Comparison of ENCODE assay signal across 15 cellular contexts in the genomic region with DNA sequence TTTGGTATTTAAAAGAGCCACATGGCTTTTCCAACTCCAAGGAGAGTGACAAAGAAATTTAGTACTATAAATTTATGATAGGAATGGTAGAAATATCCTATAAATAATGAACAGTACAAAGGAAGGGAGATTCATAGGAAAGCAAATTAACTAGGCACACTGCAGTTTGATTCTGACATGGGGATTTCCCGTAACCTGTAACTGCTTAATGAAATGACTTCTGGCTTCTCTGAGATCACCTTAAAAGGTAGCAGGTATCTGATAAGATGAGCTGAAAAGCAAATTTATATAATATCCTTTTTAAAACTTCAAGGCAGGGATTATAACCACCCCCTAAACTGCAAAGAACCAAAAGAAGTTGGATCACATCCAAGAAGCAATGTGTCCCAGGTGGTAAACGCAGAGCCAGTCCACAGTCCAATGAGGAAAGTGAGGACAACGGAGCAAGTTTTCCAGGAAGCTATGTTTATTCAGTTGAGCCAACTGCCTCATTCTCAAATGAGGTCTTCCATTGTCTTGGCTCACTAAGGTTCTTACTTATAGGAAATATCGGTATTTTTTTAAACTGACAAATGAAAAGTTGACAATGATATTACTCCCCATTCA. TPM values are rescaled to one million over a fixed set of nuclear protein-coding genes. Genes with fewer than 3 reads are reported as not detected.
A peak's percentile ranks its signal among the peaks of the same experiment; 100 is the strongest.
DNase-seq lines count a peak whose midpoint lies in the region; ATAC-seq and TF ChIP-seq lines count a peak whose summit lies in the region.
"Had no signal": no experiment of that assay in that cellular context is flagged by ENCODE, and none has a peak within 500 bp of the region (broad histone marks: within the 10 kb centered on the region; RNA-seq: fewer than 3 reads in every experiment).

No MANE protein-coding gene starts in this region.

- peaks cover 47% of the 10 kb centered on the region for H3K4me1 Mint-ChIP-seq in CD8-positive, alpha-beta T cell (ENCODE audit: low read depth)
- peaks cover 34% of the 10 kb centered on the region for H3K4me1 Mint-ChIP-seq in activated T-helper 1 cell treated with anti-CD3 and anti-CD28 coated beads, Interleukin-12 subunit alpha, Interleukin-12 subunit beta, Interleukin-2, Interleukin-4 antibody, amounts not matched to agents 30 ng/mL and 10 ng/mL and 1 ng/mL, durations not matched to agents 14 hours and 24 hours and 36 hours (ENCODE audit: low read depth)
- peaks cover 39% of the 10 kb centered on the region for H3K4me1 Mint-ChIP-seq in activated CD4-positive, alpha-beta T cell treated with anti-CD3 and anti-CD28 coated beads, Interleukin-2, amount 10 ng/mL, durations not matched to agents 7 days and 5 days

- no peaks in the 10 kb centered on the region for H3K9me3 ChIP-seq in CD8-positive, alpha-beta T cell (ENCODE audit: low read length)
- no peaks in the 10 kb centered on the region for H3K9me3 ChIP-seq in mucosa of rectum (ENCODE audit: control insufficient read depth in 2 of 2, low read length in 2 of 2)
- H3K9me3 ChIP-seq in testis, result no peaks in the 10 kb centered on the region
- H3K9me3 ChIP-seq: BLaER1 treated with 17β-estradiol and CSF1 and Interleukin-3, amounts not matched to agents 10 nM and 100 nM; Peyer's patch; uterus had no signal

- H3K27ac ChIP-seq in CD8-positive, alpha-beta T cell (ENCODE audit: low read depth, low read length), result no peak overlapping the region
- peak overlapping the region; percentile 8 to 20 for H3K27ac ChIP-seq in mucosa of rectum (ENCODE audit: low read depth in 2 of 2, low read length in 2 of 2)
- H3K27ac ChIP-seq in testis, result no peak overlapping the region
- H3K27ac ChIP-seq: BLaER1 treated with 17β-estradiol and CSF1 and Interleukin-3, amounts not matched to agents 10 nM and 100 nM; uterus had no signal

- WGBS in testis, 2 donors, result 83 to 91% methylated on average over 4 of the region's 4 CpGs

- no peak for TF ChIP-seq CTCF in CD8-positive, alpha-beta T cell (IDR thresholded peaks at IDR 0.05)
- TF ChIP-seq CTCF in testis (IDR thresholded peaks at IDR 0.05), result no peak

- peaks cover 2% of the 10 kb centered on the region for H3K9me3 Mint-ChIP-seq in CD8-positive, alpha-beta T cell
- no peaks in the 10 kb centered on the region for H3K9me3 Mint-ChIP-seq in activated T-helper 1 cell treated with anti-CD3 and anti-CD28 coated beads, Interleukin-12 subunit alpha, Interleukin-12 subunit beta, Interleukin-2, Interleukin-4 antibody, amounts not matched to agents 30 ng/mL and 10 ng/mL and 1 ng/mL, durations not matched to agents 14 hours and 24 hours and 36 hours
- H3K9me3 Mint-ChIP-seq in activated CD4-positive, alpha-beta T cell treated with anti-CD3 and anti-CD28 coated beads, Interleukin-2, amount 10 ng/mL, durations not matched to agents 7 days and 5 days, result peaks cover 5% of the 10 kb centered on the region

- no peaks in the 10 kb centered on the region for H3K27me3 ChIP-seq in CD8-positive, alpha-beta T cell (ENCODE audit: insufficient read depth, low read length)
- H3K27me3 ChIP-seq in mucosa of rectum (ENCODE audit: control insufficient read depth in 2 of 2, insufficient read depth in 2 of 2, low read length in 2 of 2) (no peaks in the 10 kb centered on the region), testis (no peaks in the 10 kb centered on the region)
- H3K27me3 ChIP-seq: BLaER1 treated with 17β-estradiol and CSF1 and Interleukin-3, amounts not matched to agents 10 nM and 100 nM; Peyer's patch; uterus had no signal

- no peak overlapping the region for H3K9ac ChIP-seq in mucosa of rectum (ENCODE audit: low read depth in 1 of 2, low read length in 2 of 2)
- H3K9ac ChIP-seq: BLaER1 treated with 17β-estradiol and CSF1 and Interleukin-3, amounts not matched to agents 10 nM and 100 nM had no signal

- peaks cover 35% of the 10 kb centered on the region for H3K36me3 Mint-ChIP-seq in CD8-positive, alpha-beta T cell
- H3K36me3 Mint-ChIP-seq in activated T-helper 1 cell treated with anti-CD3 and anti-CD28 coated beads, Interleukin-12 subunit alpha, Interleukin-12 subunit beta, Interleukin-2, Interleukin-4 antibody, amounts not matched to agents 30 ng/mL and 10 ng/mL and 1 ng/mL, durations not matched to agents 14 hours and 24 hours and 36 hours (ENCODE audit: low read depth), result peaks cover 19% of the 10 kb centered on the region
- peaks cover 44% of the 10 kb centered on the region for H3K36me3 Mint-ChIP-seq in activated CD4-positive, alpha-beta T cell treated with anti-CD3 and anti-CD28 coated beads, Interleukin-2, amount 10 ng/mL, durations not matched to agents 7 days and 5 days (ENCODE audit: low read depth)

- H3K27ac Mint-ChIP-seq in CD8-positive, alpha-beta T cell, result peak overlapping the region; percentile 88
- peak overlapping the region; percentile 71 for H3K27ac Mint-ChIP-seq in activated T-helper 1 cell treated with anti-CD3 and anti-CD28 coated beads, Interleukin-12 subunit alpha, Interleukin-12 subunit beta, Interleukin-2, Interleukin-4 antibody, amounts not matched to agents 30 ng/mL and 10 ng/mL and 1 ng/mL, durations not matched to agents 14 hours and 24 hours and 36 hours
- H3K27ac Mint-ChIP-seq in activated CD4-positive, alpha-beta T cell treated with anti-CD3 and anti-CD28 coated beads, Interleukin-2, amount 10 ng/mL, durations not matched to agents 7 days and 5 days, result no peak overlapping the region

- CTCF ChIA-PET in CD8-positive, alpha-beta T cell (lab: Charles Lee), result interaction anchor here (1.0 to 3.8 kb wide), 9 partner anchors 8 to 134 kb away, joined by 3 to 21 read pairs (median 4); no protein-coding TSS in a partner anchor
- CTCF ChIA-PET in activated CD4-positive, alpha-beta T cell treated with anti-CD3 and anti-CD28 coated beads, Interleukin-2, amount 10 ng/mL, durations not matched to agents 7 days and 5 days (lab: Charles Lee), result interaction anchor here (0.9 to 2.4 kb wide), 6 partner anchors 8 to 92 kb away, joined by 3 to 14 read pairs (median 4); no protein-coding TSS in a partner anchor

- H3K4me3 Mint-ChIP-seq in CD8-positive, alpha-beta T cell, result no peak overlapping the region
- H3K4me3 Mint-ChIP-seq in activated T-helper 1 cell treated with anti-CD3 and anti-CD28 coated beads, Interleukin-12 subunit alpha, Interleukin-12 subunit beta, Interleukin-2, Interleukin-4 antibody, amounts not matched to agents 30 ng/mL and 10 ng/mL and 1 ng/mL, durations not matched to agents 14 hours and 24 hours and 36 hours, result no peak overlapping the region
- no peak overlapping the region for H3K4me3 Mint-ChIP-seq in activated CD4-positive, alpha-beta T cell treated with anti-CD3 and anti-CD28 coated beads, Interleukin-2, amount 10 ng/mL, durations not matched to agents 7 days and 5 days

- TF ChIP-seq POLR2A in GM18505 (IDR thresholded peaks at IDR 0.05; ENCODE audit: borderline replicate concordance, extremely low read depth, insufficient read depth, insufficient read length), result no peak
- no peak for TF ChIP-seq POLR2A in testis (IDR thresholded peaks at IDR 0.05)

- ATAC-seq in CD8-positive, alpha-beta T cell, result peak; percentile 62
- peak; percentile 13 for ATAC-seq in GM18505 (IDR thresholded peaks at IDR 0.05; ENCODE audit: unreplicated experiment)

- no peak for DNase-seq in CD8-positive, alpha-beta T cell
- no peak for DNase-seq in activated T-helper 1 cell treated with anti-CD3 and anti-CD28 coated beads, Interleukin-12 subunit alpha, Interleukin-12 subunit beta, Interleukin-2, Interleukin-4 antibody, amounts not matched to agents 30 ng/mL and 10 ng/mL and 1 ng/mL, durations not matched to agents 14 hours and 24 hours and 36 hours (ENCODE audit: low spot score)
- DNase-seq in NCI-H1092 treated with DMSO at 0.1 percent for 48 hours (lab: John Stamatoyannopoulos, UW), result no peak
- DNase-seq in activated CD4-positive, alpha-beta T cell treated with anti-CD3 and anti-CD28 coated beads, Interleukin-2, amount 10 ng/mL, durations not matched to agents 7 days and 5 days, result no peak
- no peak for DNase-seq in testis
- DNase-seq: glutamatergic neuron; IMR-90; NCI-H1105 treated with DMSO at 0.1 percent for 48 hours; NCI-H446 treated with DMSO at 0.1 percent for 48 hours; stimulated activated CD4-positive, alpha-beta T cell treated with anti-CD3 and anti-CD28 coated beads, Interleukin-1b, Interleukin-23, amount 100 ng/mL, for 48 hours; uterus had no signal

- POLR2A ChIA-PET in CD8-positive, alpha-beta T cell (lab: Charles Lee), result interaction anchor here (0.7 to 1.7 kb wide), 6 partner anchors 11 to 92 kb away, joined by 3 to 7 read pairs (median 4); no protein-coding TSS in a partner anchor
- POLR2A ChIA-PET in activated CD4-positive, alpha-beta T cell treated with anti-CD3 and anti-CD28 coated beads, Interleukin-2, amount 10 ng/mL, durations not matched to agents 7 days and 5 days (lab: Charles Lee), result no interaction called here

- peaks cover 8% of the 10 kb centered on the region for H3K36me3 ChIP-seq in CD8-positive, alpha-beta T cell (ENCODE audit: insufficient read depth, low read length)
- H3K36me3 ChIP-seq in mucosa of rectum (ENCODE audit: control insufficient read depth in 2 of 2, insufficient read depth in 2 of 2, low read length in 2 of 2) (peaks cover 0 to 3% of the 10 kb centered on the region in 2 donors), testis (ENCODE audit: low read depth, missing control alignments) (no peaks in the 10 kb centered on the region)
- H3K36me3 ChIP-seq: Peyer's patch, uterus had no signal

- no peaks in the 10 kb centered on the region for H3K27me3 Mint-ChIP-seq in CD8-positive, alpha-beta T cell (ENCODE audit: low read depth)
- H3K27me3 Mint-ChIP-seq in activated T-helper 1 cell treated with anti-CD3 and anti-CD28 coated beads, Interleukin-12 subunit alpha, Interleukin-12 subunit beta, Interleukin-2, Interleukin-4 antibody, amounts not matched to agents 30 ng/mL and 10 ng/mL and 1 ng/mL, durations not matched to agents 14 hours and 24 hours and 36 hours (ENCODE audit: insufficient read depth), result no peaks in the 10 kb centered on the region
- no peaks in the 10 kb centered on the region for H3K27me3 Mint-ChIP-seq in activated CD4-positive, alpha-beta T cell treated with anti-CD3 and anti-CD28 coated beads, Interleukin-2, amount 10 ng/mL, durations not matched to agents 7 days and 5 days

- no peak overlapping the region for H3K4me3 ChIP-seq in CD8-positive, alpha-beta T cell (ENCODE audit: low read depth, low read length)
- H3K4me3 ChIP-seq in mucosa of rectum (ENCODE audit: low read length in 2 of 2) (no peak overlapping the region), testis (no peak overlapping the region)
- H3K4me3 ChIP-seq: BLaER1 treated with 17β-estradiol and CSF1 and Interleukin-3, amounts not matched to agents 10 nM and 100 nM; Peyer's patch; uterus had no signal

- intact Hi-C loops in CD8-positive, alpha-beta T cell (cut with DNase I, micrococcal nuclease), result loop anchor here (2.0 to 10.0 kb wide), 2 partner anchors 16 to 450 kb away; partner anchors contain the start of gene CHN1 (in 1 of the 2)
- intact Hi-C loops in activated T-helper 1 cell treated with anti-CD3 and anti-CD28 coated beads, Interleukin-12 subunit alpha, Interleukin-12 subunit beta, Interleukin-2, Interleukin-4 antibody, amounts not matched to agents 30 ng/mL and 10 ng/mL and 1 ng/mL, durations not matched to agents 14 hours and 24 hours and 36 hours (cut with micrococcal nuclease), result no loop called here
- intact Hi-C loops in testis (cut with DNase I; ENCODE audit: low total_unique reads), result no loop called here

- H3K4me1 ChIP-seq in CD8-positive, alpha-beta T cell (ENCODE audit: insufficient read depth, low read length), result peaks cover 35% of the 10 kb centered on the region
- H3K4me1 ChIP-seq in mucosa of rectum (ENCODE audit: control insufficient read depth in 2 of 2, insufficient read depth in 2 of 2, low read length in 2 of 2) (peaks cover 0 to 8% of the 10 kb centered on the region in 2 donors), testis (no peaks in the 10 kb centered on the region)
- H3K4me1 ChIP-seq: uterus had no signal

RNA-seq across cellular contexts. Expression of gene WIPF1, which starts 43.0 kb away (rescaled TPM):
- 100 to 1,000 TPM; 275 to 282 TPM for total RNA-seq in CD8-positive, alpha-beta T cell
- total RNA-seq in activated T-helper 1 cell treated with anti-CD3 and anti-CD28 coated beads, Interleukin-12 subunit alpha, Interleukin-12 subunit beta, Interleukin-2, Interleukin-4 antibody, amounts not matched to agents 30 ng/mL and 10 ng/mL and 1 ng/mL, durations not matched to agents 14 hours and 24 hours and 36 hours, result 340 and 367 TPM in 2 replicates
- 100 to 1,000 TPM; 378 to 423 TPM for total RNA-seq in activated CD4-positive, alpha-beta T cell treated with anti-CD3 and anti-CD28 coated beads, Interleukin-2, amount 10 ng/mL, durations not matched to agents 7 days and 5 days
- 10 to 100 TPM in 1 of 2 donors, 1 to 10 TPM in 1; 8.5 to 11.1 TPM for total RNA-seq in testis
- 16.9 TPM for polyA plus RNA-seq in testis (ENCODE audit: insufficient read depth, low read depth, low replicate concordance)

Comparison
In these comparisons a context has a peak if more than half of its experiments do, and no peak if none do; other contexts are left out.
1. H3K27ac ChIP-seq: peak in mucosa of rectum (2 of 2); none in CD8-positive, alpha-beta T cell (single experiment) and testis (0 of 2).
2. RNA of gene WIPF1, which starts 43.0 kb away (total RNA-seq): 378 to 423 TPM in activated CD4-positive, alpha-beta T cell treated with anti-CD3 and anti-CD28 coated beads, Interleukin-2, amount 10 ng/mL, durations not matched to agents 7 days and 5 days, 340 to 367 TPM in activated T-helper 1 cell treated with anti-CD3 and anti-CD28 coated beads, Interleukin-12 subunit alpha, Interleukin-12 subunit beta, Interleukin-2, Interleukin-4 antibody, amounts not matched to agents 30 ng/mL and 10 ng/mL and 1 ng/mL, durations not matched to agents 14 hours and 24 hours and 36 hours and 275 to 282 TPM in CD8-positive, alpha-beta T cell; 8.5 to 11.1 TPM in testis; every median in the first group is over 10 times any median in the second.
3. intact Hi-C loops: an anchor here in CD8-positive, alpha-beta T cell (2.0 to 10.0 kb wide); none called in activated T-helper 1 cell treated with anti-CD3 and anti-CD28 coated beads, Interleukin-12 subunit alpha, Interleukin-12 subunit beta, Interleukin-2, Interleukin-4 antibody, amounts not matched to agents 30 ng/mL and 10 ng/mL and 1 ng/mL, durations not matched to agents 14 hours and 24 hours and 36 hours and testis.